Comparison of ENCODE assay signal across 14 cellular contexts in the genomic region with DNA sequence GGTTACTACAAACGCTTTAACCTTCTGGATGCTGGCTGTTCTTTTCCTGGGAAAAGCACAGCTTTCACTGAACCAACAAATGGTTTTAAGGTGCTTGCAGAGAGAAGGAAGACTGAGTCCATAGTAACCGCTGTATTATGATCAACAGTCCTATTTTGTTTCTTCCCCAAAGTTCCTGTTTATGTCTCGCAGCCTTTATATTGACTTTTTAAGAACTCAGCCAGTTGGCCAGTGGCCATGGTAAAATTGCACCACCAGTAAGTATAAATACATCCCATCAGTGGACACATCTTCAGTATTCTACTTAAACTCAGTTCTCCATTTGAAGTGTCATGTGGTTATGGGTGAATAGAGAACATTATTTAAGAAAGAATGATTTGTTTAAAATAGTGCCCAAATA.
DNase-seq lines count a peak whose midpoint lies in the region; ATAC-seq and TF ChIP-seq lines count a peak whose summit lies in the region.
"Had no signal": no experiment of that assay in that cellular context is flagged by ENCODE, and none has a peak within 500 bp of the region (broad histone marks: within the 10 kb centered on the region; RNA-seq: fewer than 3 reads in every experiment).

No MANE protein-coding gene starts in this region.

- no peaks in the 10 kb centered on the region for H3K36me3 ChIP-seq in lower lobe of right lung
- H3K36me3 ChIP-seq in skeletal muscle tissue (ENCODE audit: control insufficient read depth in 3 of 3, insufficient read depth in 3 of 3, low read length in 3 of 3) = no peaks in the 10 kb centered on the region

- ATAC-seq in lower lobe of right lung = peak; percentile 77 to 87
- ATAC-seq: stimulated activated naive CD8-positive, alpha-beta T cell treated with anti-CD3 and anti-CD28 coated beads, Interleukin-15, Interleukin-2, amounts not matched to agents 100 U/mL and 50 U/mL, for 24 hours had no signal

- BruUV-seq in Calu3 (replicated peaks; lab: Mats Ljungman, UMichigan) = no TSS peak

- H3K36me3 Mint-ChIP-seq in Calu3 (ENCODE audit: insufficient read depth, unreplicated experiment) = no peaks in the 10 kb centered on the region

- no peaks in the 10 kb centered on the region for H3K9me3 Mint-ChIP-seq in Calu3 (ENCODE audit: low read depth, unreplicated experiment)
- H3K9me3 Mint-ChIP-seq: neural crest cell had no signal

- no peak overlapping the region for H3K9ac ChIP-seq in skeletal muscle tissue (ENCODE audit: low read depth in 1 of 3, low read length in 3 of 3)

- intact Hi-C loops in lower lobe of right lung (cut with DNase I) = no loop called here
- intact Hi-C loops in Calu3 (cut with micrococcal nuclease; ENCODE audit: unreplicated experiment) = no loop called here

- no peak overlapping the region for H3K4me3 ChIP-seq in LNCaP clone FGC (ENCODE audit: low read depth, low read length)
- H3K4me3 ChIP-seq in lower lobe of right lung = no peak overlapping the region
- no peak overlapping the region for H3K4me3 ChIP-seq in skeletal muscle tissue (ENCODE audit: low read length in 3 of 3)

- H3K27ac ChIP-seq in epithelial cell of prostate (peak overlapping the region; percentile 45), lower lobe of right lung (peak overlapping the region; percentile 60), skeletal muscle tissue (ENCODE audit: low read depth, low read length) (peak overlapping the region; percentile 57)

- H3K27me3 Mint-ChIP-seq in Calu3 (ENCODE audit: unreplicated experiment) = no peaks in the 10 kb centered on the region

- CTCF ChIA-PET in Calu3 (lab: Charles Lee) = no interaction called here

- H3K9me3 ChIP-seq in lower lobe of right lung (no peaks in the 10 kb centered on the region), skeletal muscle tissue (ENCODE audit: control insufficient read depth in 3 of 3, low read length in 3 of 3) (no peaks in the 10 kb centered on the region)

- H3K4me1 Mint-ChIP-seq in Calu3 (ENCODE audit: low read depth, unreplicated experiment) = no peaks in the 10 kb centered on the region

- no peak overlapping the region for H3K27ac Mint-ChIP-seq in Calu3 (ENCODE audit: unreplicated experiment)

- H3K27me3 ChIP-seq in lower lobe of right lung (ENCODE audit: low read depth) (no peaks in the 10 kb centered on the region), skeletal muscle tissue (ENCODE audit: control insufficient read depth in 3 of 3, insufficient read depth in 3 of 3, low read length in 3 of 3) (no peaks in the 10 kb centered on the region)

- no peak overlapping the region for H3K4me3 Mint-ChIP-seq in Calu3 (ENCODE audit: low read depth, unreplicated experiment)
- H3K4me3 Mint-ChIP-seq: neural crest cell had no signal

- no peak for TF ChIP-seq CTCF in LNCaP clone FGC (IDR thresholded peaks at IDR 0.05; ENCODE audit: control insufficient read depth, extremely low read depth, insufficient read depth)
- no peak for TF ChIP-seq CTCF in lower lobe of right lung (IDR thresholded peaks at IDR 0.05)
- TF ChIP-seq CTCF in Calu3 (IDR thresholded peaks at IDR 0.05; ENCODE audit: unreplicated experiment) = no peak

- DNase-seq in LNCaP clone FGC (ENCODE audit: low read depth) = peak; percentile 18
- no peak for DNase-seq in epithelial cell of prostate (ENCODE audit: low read depth, low spot score)
- DNase-seq in lower lobe of right lung = peak; percentile 57
- no peak for DNase-seq in RKO (ENCODE audit: low spot score)
- DNase-seq in Calu3 = no peak
- no peak for DNase-seq in activated CD4-positive, CD25-positive, alpha-beta regulatory T cell treated with anti-CD3 and anti-CD28 coated beads, Interleukin-2, amount 50 U/mL, for 72 hours
- no peak for DNase-seq in 8988T
- DNase-seq: activated CD8-positive, alpha-beta memory T cell treated with anti-CD3 and anti-CD28 coated beads, Interleukin-2, amount 50 U/mL, for 48 hours; COR-L47; NCI-H1105; stimulated activated CD4-positive, alpha-beta T cell treated with anti-CD3 and anti-CD28 coated beads, Interleukin-4, amount 100 ng/mL, for 1 hour; stimulated activated naive CD8-positive, alpha-beta T cell treated with anti-CD3 and anti-CD28 coated beads, Interleukin-15, Interleukin-2, amounts not matched to agents 100 U/mL and 50 U/mL, for 24 hours had no signal

- H3K4me1 ChIP-seq in lower lobe of right lung (peaks cover 25% of the 10 kb centered on the region), skeletal muscle tissue (ENCODE audit: control insufficient read depth in 3 of 3, insufficient read depth in 3 of 3, low read length in 3 of 3) (peaks cover 0 to 6% (median 5%) of the 10 kb centered on the region in 3 donors)

Comparison
In these comparisons a context has a peak if more than half of its experiments do, and no peak if none do; other contexts are left out.
1. DNase-seq: peak in LNCaP clone FGC (single experiment) and lower lobe of right lung (single experiment); none in epithelial cell of prostate (single experiment), RKO (single experiment), Calu3 (single experiment), activated CD4-positive, CD25-positive, alpha-beta regulatory T cell treated with anti-CD3 and anti-CD28 coated beads, Interleukin-2, amount 50 U/mL, for 72 hours (single experiment) and 8988T (single experiment).
2. Peak in every context shown above with its lines, with median percentiles within 50 percentile points of each other: H3K27ac ChIP-seq.